Comparison of ENCODE assay signal across 25 cellular contexts in the genomic region with DNA sequence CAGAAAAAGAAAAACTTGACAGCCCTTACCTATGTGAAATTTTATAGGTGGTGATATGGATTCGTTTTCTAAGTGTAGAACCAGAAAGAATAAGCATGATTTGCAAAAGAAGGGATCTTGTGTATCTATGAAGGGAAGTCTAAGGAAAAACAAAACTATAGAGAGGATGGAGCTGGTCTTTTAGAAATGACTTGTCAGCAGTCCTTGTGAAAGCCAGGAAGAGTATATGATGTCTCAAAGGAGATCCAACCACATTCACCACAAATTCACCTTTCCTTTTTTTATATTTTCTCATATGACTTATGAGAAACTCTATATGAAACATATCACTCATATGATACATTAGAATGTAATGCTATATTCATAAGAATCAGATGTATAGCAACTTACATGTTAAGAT.
A peak's percentile ranks its signal among the peaks of the same experiment; 100 is the strongest.
DNase-seq lines count a peak whose midpoint lies in the region; ATAC-seq, FAIRE-seq and TF ChIP-seq lines count a peak whose summit lies in the region.
"Had no signal": no experiment of that assay in that cellular context is flagged by ENCODE, and none has a peak within 500 bp of the region (broad histone marks: within the 10 kb centered on the region; RNA-seq: fewer than 3 reads in every experiment).

No MANE protein-coding gene starts in this region.

- no peak for TF ChIP-seq CTCF in HepG2 (CRISPR knock-in tag; IDR thresholded peaks at IDR 0.05)
- TF ChIP-seq CTCF in right lobe of liver (IDR thresholded peaks at IDR 0.05) = no peak
- no peak for TF ChIP-seq CTCF in endothelial cell (IDR thresholded peaks at IDR 0.05; ENCODE audit: unreplicated experiment)

- H3K27ac ChIP-seq in HepG2 (ENCODE audit: extremely low read length, insufficient read depth, low read length) = no peak overlapping the region
- H3K27ac ChIP-seq in right lobe of liver = no peak overlapping the region
- no peak overlapping the region for H3K27ac ChIP-seq in Karpas-422 (ENCODE audit: low read length)
- H3K27ac ChIP-seq: 22Rv1, BLaER1 had no signal

- intact Hi-C loops in HepG2 (cut with micrococcal nuclease; ENCODE audit: unreplicated experiment) = no loop called here
- intact Hi-C loops in right lobe of liver (cut with DNase I) = loop anchor here in 1 of 2 donors (5.0 kb wide), 1 partner anchor 211 kb away; no protein-coding TSS in a partner anchor

- no peak for DNase-seq in HepG2 (ENCODE audit: low spot score)
- DNase-seq in right lobe of liver = no peak
- peak; percentile 21 for DNase-seq in Karpas-422
- DNase-seq in endothelial cell (ENCODE audit: low spot score) = no peak
- no peak for DNase-seq in HEK293T (ENCODE audit: extremely low spot score)
- DNase-seq: ACHN; BE2C; C1 segment of cervical spinal cord; CD4-positive, alpha-beta memory T cell; CD4-positive, CD25-positive, alpha-beta regulatory T cell; CD8-positive, alpha-beta memory T cell; COR-L47; DMS 273 treated with DMSO at 0.1 percent for 48 hours; DMS153; DMS53; DMS79; DND-41; EL; GDM1 had no signal

- no peaks in the 10 kb centered on the region for H3K79me2 ChIP-seq in HepG2 (ENCODE audit: insufficient read depth, low read length)
- H3K79me2 ChIP-seq in Karpas-422 (ENCODE audit: low read length) = no peaks in the 10 kb centered on the region

- H3K4me1 Mint-ChIP-seq in endothelial cell (ENCODE audit: unreplicated experiment) = peaks cover 4% of the 10 kb centered on the region
- H3K4me1 Mint-ChIP-seq: CD14-positive monocyte; CD4-positive, alpha-beta memory T cell; CD4-positive, CD25-positive, alpha-beta regulatory T cell; CD8-positive, alpha-beta memory T cell had no signal

- no peak overlapping the region for H3K27ac Mint-ChIP-seq in endothelial cell (ENCODE audit: unreplicated experiment)
- H3K27ac Mint-ChIP-seq: CD14-positive monocyte; CD4-positive, alpha-beta memory T cell; CD4-positive, CD25-positive, alpha-beta regulatory T cell; CD8-positive, alpha-beta memory T cell had no signal

- no peaks in the 10 kb centered on the region for H3K9me2 ChIP-seq in Karpas-422 (replicated peaks; ENCODE audit: insufficient read depth, low read length)

- peaks cover 54% of the 10 kb centered on the region for H3K36me3 Mint-ChIP-seq in endothelial cell (ENCODE audit: low read depth, unreplicated experiment)
- H3K36me3 Mint-ChIP-seq: CD4-positive, alpha-beta memory T cell; CD4-positive, CD25-positive, alpha-beta regulatory T cell; CD8-positive, alpha-beta memory T cell had no signal

- TF ChIP-seq EP300 in HepG2 (IDR thresholded peaks at IDR 0.05; ENCODE audit: low read depth in 2 of 2, low read length in 2 of 2) (no peak), HepG2 (CRISPR knock-in tag; IDR thresholded peaks at IDR 0.05; ENCODE audit: borderline replicate concordance) (no peak)

- POLR2A ChIA-PET in HepG2 (lab: Yijun Ruan, JAX) (no interaction called here), HEK293T (lab: Yijun Ruan, JAX) (no interaction called here)

- WGBS in HepG2 (ENCODE audit: low lambda C conversion rate) = 59% methylated on average over 1 of the region's 1 CpG
- WGBS in right lobe of liver (ENCODE audit: insufficient coverage, low coverage, low lambda C conversion rate, missing lambda C conversion rate) = 46% methylated on average over 1 of the region's 1 CpG

- CTCF ChIA-PET in HepG2 (lab: Yijun Ruan, JAX; ENCODE audit: low intra/inter-chr PET ratio, low total read pairs) = no interaction called here
- CTCF ChIA-PET in HEK293T (lab: Yijun Ruan, JAX) = no interaction called here

- ATAC-seq in HepG2 (no peak), right lobe of liver (no peak), GM21717 (IDR thresholded peaks at IDR 0.05; ENCODE audit: unreplicated experiment) (no peak)

- H3K4me2 ChIP-seq in HepG2 (ENCODE audit: low read depth, low read length) (no peak overlapping the region), Karpas-422 (ENCODE audit: low read depth, low read length, poor library complexity, severe bottlenecking) (no peak overlapping the region)
- H3K4me2 ChIP-seq: BLaER1 had no signal

- H3K27me3 Mint-ChIP-seq in endothelial cell (ENCODE audit: unreplicated experiment) = no peaks in the 10 kb centered on the region

- no peaks in the 10 kb centered on the region for H3K9me3 Mint-ChIP-seq in endothelial cell (ENCODE audit: unreplicated experiment)
- H3K9me3 Mint-ChIP-seq: CD14-positive monocyte; CD4-positive, alpha-beta memory T cell; CD8-positive, alpha-beta memory T cell had no signal

- H3K9me3 ChIP-seq in HepG2 (ENCODE audit: low read length) = no peaks in the 10 kb centered on the region
- H3K9me3 ChIP-seq in right lobe of liver = no peaks in the 10 kb centered on the region
- no peaks in the 10 kb centered on the region for H3K9me3 ChIP-seq in Karpas-422 (ENCODE audit: low read length)
- H3K9me3 ChIP-seq: BE2C, BLaER1 had no signal

- no peak for TF ChIP-seq RAD21 in HepG2 (CRISPR knock-in tag; IDR thresholded peaks at IDR 0.05)

- no peak for FAIRE-seq in HepG2 (lab: Jason Lieb, UNC)
- FAIRE-seq: GM12891, GM19239 had no signal

- H3K9ac ChIP-seq in HepG2 (ENCODE audit: insufficient read depth, low read depth, low read length) = no peak overlapping the region
- no peak overlapping the region for H3K9ac ChIP-seq in Karpas-422 (ENCODE audit: low read length)
- H3K9ac ChIP-seq: BLaER1 had no signal

- peaks cover 7% of the 10 kb centered on the region for H3K4me1 ChIP-seq in HepG2 (ENCODE audit: insufficient read depth, low read length)
- no peaks in the 10 kb centered on the region for H3K4me1 ChIP-seq in right lobe of liver
- no peaks in the 10 kb centered on the region for H3K4me1 ChIP-seq in Karpas-422 (ENCODE audit: low read length)
- H3K4me1 ChIP-seq: BE2C, BLaER1 had no signal

- peak overlapping the region; percentile 17 for H3K4me3 Mint-ChIP-seq in endothelial cell (ENCODE audit: unreplicated experiment)
- H3K4me3 Mint-ChIP-seq: CD14-positive monocyte; CD4-positive, CD25-positive, alpha-beta regulatory T cell; CD8-positive, alpha-beta memory T cell had no signal

- in situ Hi-C loops in HepG2 (cut with HindIII; ENCODE audit: extremely low pct_ligation_motif_present, low pct_unique_long_range_greater_than_20kb) = no loop called here

- no peak for TF ChIP-seq POLR2A in HepG2 (IDR thresholded peaks at IDR 0.05; ENCODE audit: insufficient read depth in 1 of 2, low read depth in 2 of 2, low read length in 2 of 2)
- no peak for TF ChIP-seq POLR2A in right lobe of liver (IDR thresholded peaks at IDR 0.05)

- H3K27me3 ChIP-seq in HepG2 (ENCODE audit: control insufficient read depth in 1 of 2, insufficient read depth in 2 of 2, low read length in 2 of 2) = no peaks in the 10 kb centered on the region
- H3K27me3 ChIP-seq in right lobe of liver = no peaks in the 10 kb centered on the region
- no peaks in the 10 kb centered on the region for H3K27me3 ChIP-seq in Karpas-422 (ENCODE audit: low read length)
- H3K27me3 ChIP-seq: BE2C, BLaER1 had no signal

- H3K36me3 ChIP-seq in HepG2 (replicated peaks in 1 of 2; ENCODE audit: control insufficient read depth in 1 of 2, insufficient read depth in 2 of 2, low read length in 2 of 2) (peaks cover 27 to 60% of the 10 kb centered on the region in 2 experiments), right lobe of liver (peaks cover 4 to 86% (median 24%) of the 10 kb centered on the region in 4 donors), Karpas-422 (ENCODE audit: insufficient read depth, low read length) (no peaks in the 10 kb centered on the region)
- H3K36me3 ChIP-seq: BE2C had no signal

- no peak overlapping the region for H3K4me3 ChIP-seq in HepG2 (replicated peaks in 1 of 3; ENCODE audit: insufficient read depth in 1 of 3, low read depth in 2 of 3, low read length in 3 of 3)
- H3K4me3 ChIP-seq in right lobe of liver = no peak overlapping the region
- no peak overlapping the region for H3K4me3 ChIP-seq in Karpas-422 (ENCODE audit: low read length)
- H3K4me3 ChIP-seq: BLaER1 had no signal

- H2AFZ ChIP-seq in HepG2 (ENCODE audit: low read length) (no peak overlapping the region), Karpas-422 (ENCODE audit: low read length) (no peak overlapping the region)

- H4K20me1 ChIP-seq in HepG2 (ENCODE audit: insufficient read depth, low read length) (no peaks in the 10 kb centered on the region), Karpas-422 (ENCODE audit: insufficient read depth, low read depth, low read length) (no peaks in the 10 kb centered on the region)
- H4K20me1 ChIP-seq: BLaER1 had no signal

- no TSS peak for BruUV-seq in HepG2 (replicated peaks; lab: Mats Ljungman, UMichigan)

TF ChIP-seq in HepG2, 621 proteins besides CTCF, POLR2A, EP300 and RAD21:
- TF ChIP-seq MAFK (conservative IDR thresholded peaks at IDR 0.05 in 1 of 2, IDR thresholded peaks at IDR 0.05 in 1 of 2; ENCODE audit: low read length in 2 of 2) = peak; percentile 40 to 75; a peak in 3 of 4 replicates
- TF ChIP-seq MBD4 (IDR thresholded peaks at IDR 0.05; ENCODE audit: borderline replicate concordance, low read length) = no peak
- peak; percentile 51 for TF ChIP-seq MAFF (IDR thresholded peaks at IDR 0.05; ENCODE audit: low read depth, low read length)

TF ChIP-seq in HEK293T, 16 proteins besides CTCF, POLR2A, EP300 and RAD21:
- no peak for TF ChIP-seq NFRKB (IDR thresholded peaks at IDR 0.05)
- no peak for TF ChIP-seq FOXM1 (IDR thresholded peaks at IDR 0.05; ENCODE audit: borderline replicate concordance)
- no peak for TF ChIP-seq CTBP1 (IDR thresholded peaks at IDR 0.05; ENCODE audit: borderline replicate concordance)
TF ChIP-seq in HEK293T: peak in this region for 0.
